ENCODE assay signal across 8 cellular contexts in the genomic region with DNA sequence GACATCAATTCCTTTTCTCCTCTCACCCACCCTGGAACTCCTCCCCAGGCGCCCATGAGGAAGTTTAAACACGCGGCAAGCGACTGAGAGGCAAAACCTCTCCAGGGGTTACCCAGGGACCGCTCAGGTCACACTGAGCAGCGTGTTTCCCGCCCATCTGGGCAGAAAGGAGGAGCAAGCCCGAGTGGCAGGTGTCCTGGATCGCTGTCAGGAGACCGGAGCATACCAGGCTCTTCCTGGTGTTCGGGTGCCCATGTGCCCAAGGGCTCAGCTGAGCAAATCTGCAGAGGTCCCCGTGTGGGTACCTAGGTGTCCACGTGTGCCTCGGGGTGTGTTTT.
A peak's percentile ranks its signal among the peaks of the same experiment; 100 is the strongest.
DNase-seq lines count a peak whose midpoint lies in the region; ATAC-seq and TF ChIP-seq lines count a peak whose summit lies in the region.

No MANE protein-coding gene starts in this region.

- no peaks in the 10 kb centered on the region for H3K9me3 ChIP-seq in WERI-Rb-1 (ENCODE audit: severe bottlenecking)
- no peaks in the 10 kb centered on the region for H3K9me3 ChIP-seq in neutrophil

- peaks cover 17 to 25% of the 10 kb centered on the region in 2 experiments for H3K4me1 ChIP-seq in neutrophil (ENCODE audit: control insufficient read depth in 1 of 2, insufficient read depth in 1 of 2, low read depth in 1 of 2, low read length in 1 of 2)

- TF ChIP-seq CTCF in WERI-Rb-1 (IDR thresholded peaks at IDR 0.05; ENCODE audit: low read depth, low read length) (no peak), fibroblast of pulmonary artery (IDR thresholded peaks at IDR 0.05; ENCODE audit: low read length, missing control alignments) (no peak), neutrophil (IDR thresholded peaks at IDR 0.05) (no peak)

- DNase-seq in NK-92 treated with Interleukin-12 subunit alpha and Interleukin-12 subunit beta, amount 100 ng/mL, for 24 hours (lab: John Stamatoyannopoulos, UW) = peak; percentile 57
- DNase-seq in NK-92 (lab: John Stamatoyannopoulos, UW; ENCODE audit: unreplicated experiment) (no peak), NCI-H146 (lab: John Stamatoyannopoulos, UW) (peak; percentile 80), WERI-Rb-1 (peak; percentile 87), fibroblast of pulmonary artery (ENCODE audit: low read depth) (no peak), amniotic stem cell (lab: John Stamatoyannopoulos, UW) (no peak)

- H3K27ac ChIP-seq in WERI-Rb-1 (peak overlapping the region; percentile 78), neutrophil (peak overlapping the region; percentile 95)

- H3K36me3 ChIP-seq in WERI-Rb-1 (peaks cover 32% of the 10 kb centered on the region), neutrophil (peaks cover 5% of the 10 kb centered on the region)

- peak overlapping the region; percentile 93 for H3K4me3 ChIP-seq in WERI-Rb-1 (ENCODE audit: low read depth, low read length)
- H3K4me3 ChIP-seq in fibroblast of pulmonary artery (replicated peaks; ENCODE audit: low read depth, low read length) = peak overlapping the region; percentile 73
- H3K4me3 ChIP-seq in neutrophil (ENCODE audit: low read depth in 1 of 2, low read length in 1 of 2) = peak overlapping the region; percentile 79 to 98

- ATAC-seq in HG02678 (IDR thresholded peaks at IDR 0.05; ENCODE audit: unreplicated experiment) = peak; percentile 1

- no peaks in the 10 kb centered on the region for H3K27me3 ChIP-seq in WERI-Rb-1 (ENCODE audit: insufficient read depth, low read depth, severe bottlenecking)
- no peaks in the 10 kb centered on the region for H3K27me3 ChIP-seq in neutrophil

Comparison
In these comparisons a context has a peak if more than half of its experiments do, and no peak if none do; other contexts are left out.
1. DNase-seq: peak in NK-92 treated with Interleukin-12 subunit alpha and Interleukin-12 subunit beta, amount 100 ng/mL, for 24 hours (single experiment), NCI-H146 (single experiment) and WERI-Rb-1 (single experiment); none in NK-92 (single experiment), fibroblast of pulmonary artery (single experiment) and amniotic stem cell (single experiment).
2. Peak in every context shown above with its lines, with median percentiles within 50 percentile points of each other: H3K4me3 ChIP-seq.